Comparison of ENCODE assay signal across 8 cellular contexts in the genomic region with DNA sequence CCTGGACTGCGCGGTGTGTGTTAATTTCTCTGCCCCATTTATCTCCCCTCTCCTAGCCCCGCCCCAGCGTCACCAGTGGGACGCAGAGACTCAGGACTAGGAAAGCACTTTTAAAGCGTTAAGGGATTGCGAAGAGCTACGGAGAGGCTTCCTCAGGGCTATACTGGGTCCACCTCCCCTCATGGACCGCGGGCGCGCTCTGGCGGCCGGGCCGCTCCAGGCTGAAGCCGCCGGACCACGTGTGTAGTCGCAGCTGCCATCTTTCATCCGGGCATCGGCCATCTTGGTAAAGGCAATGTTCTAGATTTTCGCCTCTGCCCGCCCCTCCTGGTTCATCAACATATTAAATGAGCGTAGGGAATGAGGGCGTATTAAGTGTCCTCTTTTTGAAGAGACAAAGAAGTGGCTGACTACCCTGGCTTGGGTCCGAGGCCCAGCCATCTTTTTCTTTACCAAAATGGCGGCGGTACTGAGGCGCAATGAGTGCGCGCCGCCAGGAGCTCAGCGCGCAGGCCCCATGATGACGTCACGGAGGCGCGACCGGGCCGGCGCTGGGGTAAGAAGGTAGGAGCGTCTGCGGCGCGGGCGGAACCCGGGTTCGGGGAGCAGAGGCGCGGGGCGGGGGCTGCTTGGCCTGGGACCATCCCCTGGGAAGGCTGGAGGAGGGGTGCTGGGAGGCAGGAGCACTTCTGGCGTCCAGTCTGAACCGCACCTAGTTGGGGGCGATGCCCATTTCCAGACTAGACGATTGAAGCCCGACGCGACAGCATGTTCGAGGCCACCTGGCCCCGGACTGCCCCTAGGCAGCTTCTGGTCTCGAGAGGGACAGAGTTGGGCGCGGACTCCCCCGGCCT. TPM values are rescaled to one million over a fixed set of nuclear protein-coding genes. Genes with fewer than 3 reads are reported as not detected.
DNase-seq lines count a peak whose midpoint lies in the region; ATAC-seq and TF ChIP-seq lines count a peak whose summit lies in the region.

A gene with protein sequence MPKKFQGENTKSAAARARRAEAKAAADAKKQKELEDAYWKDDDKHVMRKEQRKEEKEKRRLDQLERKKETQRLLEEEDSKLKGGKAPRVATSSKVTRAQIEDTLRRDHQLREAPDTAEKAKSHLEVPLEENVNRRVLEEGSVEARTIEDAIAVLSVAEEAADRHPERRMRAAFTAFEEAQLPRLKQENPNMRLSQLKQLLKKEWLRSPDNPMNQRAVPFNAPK (plus strand): TSS at position 531 of the 854 bp plus-strand sequence. CDS start 3,406 bp downstream, outside the sequence.

- peaks cover 8% of the 10 kb centered on the region for H3K79me2 ChIP-seq in ACC112 (ENCODE audit: control insufficient read depth, insufficient read depth, low read length, unreplicated experiment)

- H3K27me3 ChIP-seq in ACC112 (ENCODE audit: insufficient read depth, low read length) (no peaks in the 10 kb centered on the region), iPS-18a (ENCODE audit: control insufficient read depth, insufficient read depth, low read length) (no peaks in the 10 kb centered on the region), skeletal muscle satellite cell (ENCODE audit: control insufficient read depth, insufficient read depth, low read length) (no peaks in the 10 kb centered on the region)

- H3K9ac ChIP-seq in iPS-18a (ENCODE audit: low read length) (peak within 1 kb of the TSS; percentile 89), skeletal muscle satellite cell (ENCODE audit: low read depth, low read length) (peak within 1 kb of the TSS; percentile 91)

- peak within 1 kb of the TSS; percentile 91 for H3K4me2 ChIP-seq in skeletal muscle satellite cell (ENCODE audit: low read length)

- H3K4me3 ChIP-seq in ACC112 (ENCODE audit: low read depth, low read length) (peak within 1 kb of the TSS; percentile 99), iPS-18a (ENCODE audit: low read length) (peak within 1 kb of the TSS; percentile 96), skeletal muscle satellite cell (ENCODE audit: low read length) (peak within 1 kb of the TSS; percentile 91)

- peak; percentile 90 for TF ChIP-seq CTCF in brain (conservative IDR thresholded peaks at IDR 0.05)

- no peaks in the 10 kb centered on the region for H3K9me3 ChIP-seq in iPS-18a (ENCODE audit: control insufficient read depth, low read depth, low read length)
- no peaks in the 10 kb centered on the region for H3K9me3 ChIP-seq in skeletal muscle satellite cell (replicated peaks; ENCODE audit: low read length)

- H3K36me3 ChIP-seq in ACC112 (ENCODE audit: insufficient read depth, low read length) (no peaks in the 10 kb centered on the region), iPS-18a (ENCODE audit: control insufficient read depth, low read depth, low read length) (no peaks in the 10 kb centered on the region), skeletal muscle satellite cell (ENCODE audit: insufficient read depth, low read length) (peaks cover 5% of the 10 kb centered on the region)

- peaks cover 5% of the 10 kb centered on the region for H3K36me3 Mint-ChIP-seq in brain

- H2AFZ ChIP-seq in ACC112 (ENCODE audit: low read length, unreplicated experiment), result peak within 1 kb of the TSS; percentile 90

- peak; percentile 69 for ATAC-seq in GM18520 (IDR thresholded peaks at IDR 0.05; ENCODE audit: unreplicated experiment)
- ATAC-seq in HG03060 (IDR thresholded peaks at IDR 0.05; ENCODE audit: low read depth, unreplicated experiment), result peak; percentile 71

- peaks cover 0 to 4% (median 0%) of the 10 kb centered on the region in 5 experiments for H3K9me3 Mint-ChIP-seq in brain

- H3K4me1 ChIP-seq in ACC112 (ENCODE audit: control insufficient read depth, insufficient read depth, low read length, unreplicated experiment) (no peaks in the 10 kb centered on the region), iPS-18a (ENCODE audit: control insufficient read depth, low read depth, low read length) (peaks cover 8% of the 10 kb centered on the region), skeletal muscle satellite cell (ENCODE audit: control insufficient read depth, insufficient read depth, low read length) (peaks cover 7% of the 10 kb centered on the region)

- peaks cover 5% of the 10 kb centered on the region for H3K27me3 Mint-ChIP-seq in brain

- peak within 1 kb of the TSS; percentile 87 to 97 (median 96) for H3K4me3 Mint-ChIP-seq in brain

- H3K27ac Mint-ChIP-seq in brain, result peak within 1 kb of the TSS; percentile 95 to 100 (median 99)

- H3K4me1 Mint-ChIP-seq in brain, result peaks cover 22% of the 10 kb centered on the region

- H3K27ac ChIP-seq in ACC112 (ENCODE audit: low read depth, low read length) (peak within 1 kb of the TSS; percentile 92), iPS-18a (ENCODE audit: low read length) (peak within 1 kb of the TSS; percentile 99)

- peak; percentile 67 for DNase-seq in NCI-H2107 treated with DMSO at 0.1 percent for 48 hours (lab: John Stamatoyannopoulos, UW; ENCODE audit: unreplicated experiment)
- DNase-seq in UCSD-AML1 (lab: John Stamatoyannopoulos, UW; ENCODE audit: unreplicated experiment), result peak; percentile 95

RNA-seq across cellular contexts. Expression of the gene that starts here (rescaled TPM):
- 156 TPM for polyA plus RNA-seq in brain (ENCODE audit: insufficient read depth, low read depth, low replicate concordance)
- total RNA-seq in skeletal muscle satellite cell (2012; rRNA removed), result 29.2 and 29.9 TPM in 2 replicates

Comparison
In these comparisons a context has a peak if more than half of its experiments do, and no peak if none do; other contexts are left out.
1. Peak in every context shown above with its lines: DNase-seq, ATAC-seq, H3K4me3 ChIP-seq and H3K27ac ChIP-seq.